1 cellular context compared by ENCODE assay signal in the genomic region with DNA sequence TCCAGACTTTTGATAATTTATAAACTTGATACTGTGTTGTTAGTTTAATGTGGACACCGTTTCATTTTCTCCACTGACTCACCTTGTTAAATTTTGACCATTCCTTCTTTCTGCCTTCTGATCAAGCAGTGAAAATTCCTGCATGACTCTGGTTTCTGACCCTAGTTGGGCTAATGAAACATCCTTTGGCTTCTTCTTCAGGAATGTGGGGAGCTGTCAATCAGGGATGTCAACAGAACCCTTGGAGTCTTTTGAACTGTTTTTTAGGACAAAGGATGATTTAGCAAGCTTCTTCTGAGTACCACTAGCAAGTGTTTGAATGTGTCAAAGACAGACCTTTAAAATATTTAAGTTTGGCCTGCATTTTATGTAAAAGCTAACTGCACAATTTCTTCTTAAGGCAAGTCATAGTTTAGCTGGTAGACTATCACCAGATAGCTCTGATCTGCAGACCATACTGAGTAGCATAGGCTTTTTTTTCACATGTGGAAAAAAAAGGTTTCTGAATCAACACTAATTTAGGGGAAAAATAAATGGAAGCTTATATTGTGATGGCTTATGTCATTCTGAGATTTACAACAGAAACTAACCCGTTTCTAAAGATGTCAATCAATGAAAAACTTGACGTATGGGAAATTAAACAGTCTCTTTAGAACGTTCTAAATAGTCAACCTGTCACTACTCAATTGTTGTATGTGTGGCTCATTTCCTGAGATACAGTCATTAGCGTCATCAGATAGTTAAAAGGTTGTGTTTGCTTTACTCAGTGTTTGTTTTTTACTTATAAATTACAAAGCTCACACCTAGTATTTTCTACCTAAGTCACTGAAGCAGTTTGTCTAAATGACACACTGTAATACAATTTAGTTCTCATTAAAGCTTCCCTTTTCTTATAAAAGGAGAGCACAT.
TF ChIP-seq lines count a peak whose summit lies in the region.

No MANE protein-coding gene starts in this region.

TF ChIP-seq in GM23338, 12 proteins besides CTCF, POLR2A, EP300 and RAD21 (continued from another document):
- TF ChIP-seq CREB1 (CRISPR knock-in tag; IDR thresholded peaks at IDR 0.05; ENCODE audit: low read depth): no peak
- TF ChIP-seq POLR2AphosphoS5 (IDR thresholded peaks at IDR 0.05; ENCODE audit: low read depth): no peak
- TF ChIP-seq JUNB (IDR thresholded peaks at IDR 0.05; ENCODE audit: unreplicated experiment): no peak
- no peak for TF ChIP-seq STAT1 (IDR thresholded peaks at IDR 0.05; ENCODE audit: unreplicated experiment)
- TF ChIP-seq ZNF331 (CRISPR knock-in tag; IDR thresholded peaks at IDR 0.05; ENCODE audit: low read depth): no peak
- TF ChIP-seq EZH2 (IDR thresholded peaks at IDR 0.05; ENCODE audit: low read depth, unreplicated experiment): no peak
